Comparison of ENCODE assay signal across 22 cellular contexts in genomic region chr11:15842345-15842744, GRCh38.
DNase-seq lines count a peak whose midpoint lies in the region; ATAC-seq and TF ChIP-seq lines count a peak whose summit lies in the region.
"Had no signal": no experiment of that assay in that cellular context is flagged by ENCODE, and none has a peak within 500 bp of the region (broad histone marks: within the 10 kb centered on the region; RNA-seq: fewer than 3 reads in every experiment).

No MANE protein-coding gene starts in this region.

- H4K91ac ChIP-seq in IMR-90 (ENCODE audit: insufficient read depth, low read depth, low read length) (no peak overlapping the region), neuronal stem cell (ENCODE audit: low read depth, low read length, poor library complexity) (no peak overlapping the region)

- peak overlapping the region in 1 of 5 experiments; percentile 27 for H3K4me3 Mint-ChIP-seq in brain
- H3K4me3 Mint-ChIP-seq: H9, HFFc6 had no signal

- H4K20me1 ChIP-seq in IMR-90 (ENCODE audit: insufficient read depth, low read length) = no peaks in the 10 kb centered on the region

- no peaks in the 10 kb centered on the region for H3K9me1 ChIP-seq in IMR-90 (ENCODE audit: insufficient read depth, low read length)

- H3K9ac ChIP-seq in IMR-90 (ENCODE audit: low read depth, low read length) (no peak overlapping the region), neuronal stem cell (ENCODE audit: low read depth, low read length, poor library complexity) (no peak overlapping the region)
- H3K9ac ChIP-seq: GM23248 had no signal

- H2BK120ac ChIP-seq in IMR-90 (ENCODE audit: low read depth, low read length) (no peak overlapping the region), neuronal stem cell (ENCODE audit: low read depth, low read length) (no peak overlapping the region)

- H3K4me3 ChIP-seq in IMR-90 (ENCODE audit: insufficient read depth, low read depth, low read length) (no peak overlapping the region), right cardiac atrium (ENCODE audit: low read length) (no peak overlapping the region), neuronal stem cell (ENCODE audit: low read length in 2 of 2) (no peak overlapping the region)
- H3K4me3 ChIP-seq: A549, GM23248 had no signal

- H3K14ac ChIP-seq in IMR-90 (replicated peaks; ENCODE audit: low read depth, low read length) = no peak overlapping the region
- H3K14ac ChIP-seq in neuronal stem cell (ENCODE audit: low read length) = no peak overlapping the region

- peak overlapping the region; percentile 13 to 98 (median 63) for H3K27ac Mint-ChIP-seq in brain
- H3K27ac Mint-ChIP-seq: H9, HFFc6 had no signal

- H3K27ac ChIP-seq in IMR-90 (ENCODE audit: insufficient read depth, low read length) (no peak overlapping the region), right cardiac atrium (ENCODE audit: low read length) (no peak overlapping the region), neuronal stem cell (replicated peaks; ENCODE audit: low read length) (peak overlapping the region; percentile 97)
- H3K27ac ChIP-seq: A549, GM23248, HL-60 had no signal

- CTCF ChIA-PET in IMR-90 (lab: Yijun Ruan, JAX) = no interaction called here

- H2AFZ ChIP-seq in IMR-90 (replicated peaks; ENCODE audit: low read length, poor library complexity) (no peak overlapping the region), neuronal stem cell (ENCODE audit: low read length) (no peak overlapping the region)
- H2AFZ ChIP-seq: GM23248 had no signal

- TF ChIP-seq CTCF in IMR-90 (conservative IDR thresholded peaks at IDR 0.05; ENCODE audit: low read depth, low read length) (no peak), brain (conservative IDR thresholded peaks at IDR 0.05) (no peak)

- no peak overlapping the region for H2BK20ac ChIP-seq in IMR-90 (ENCODE audit: low read depth, low read length)

- no peak overlapping the region for H4K8ac ChIP-seq in IMR-90 (ENCODE audit: low read depth in 2 of 2, low read length in 2 of 2)
- H4K8ac ChIP-seq in neuronal stem cell (ENCODE audit: low read depth, low read length) = no peak overlapping the region

- no peak overlapping the region for H2AK5ac ChIP-seq in IMR-90 (ENCODE audit: low read depth, low read length)
- H2AK5ac ChIP-seq in neuronal stem cell (ENCODE audit: low read depth, low read length) = no peak overlapping the region

- H3K4me1 Mint-ChIP-seq in brain = peaks cover 73% of the 10 kb centered on the region

- H3K4me1 ChIP-seq in IMR-90 (ENCODE audit: control insufficient read depth, insufficient read depth, low read length) (no peaks in the 10 kb centered on the region; the same call in 1 of the 2 replicates), right cardiac atrium (ENCODE audit: control insufficient read depth, insufficient read depth, low read length) (peaks cover 3% of the 10 kb centered on the region), neuronal stem cell (ENCODE audit: control insufficient read depth in 2 of 2, insufficient read depth in 1 of 2, low read depth in 1 of 2, low read length in 2 of 2) (peaks cover 19 to 41% of the 10 kb centered on the region in 2 donors)
- H3K4me1 ChIP-seq: A549 had no signal

- H3K9me3 Mint-ChIP-seq in brain = peaks cover 0 to 3% (median 2%) of the 10 kb centered on the region in 5 experiments
- H3K9me3 Mint-ChIP-seq: H9 had no signal

- H3K27me3 ChIP-seq in IMR-90 (ENCODE audit: control insufficient read depth, insufficient read depth, low read length) (no peaks in the 10 kb centered on the region), right cardiac atrium (ENCODE audit: control insufficient read depth, insufficient read depth) (no peaks in the 10 kb centered on the region), neuronal stem cell (ENCODE audit: control insufficient read depth in 3 of 3, insufficient read depth in 3 of 3, low read depth in 1 of 3, low read length in 3 of 3) (no peaks in the 10 kb centered on the region)
- H3K27me3 ChIP-seq: BE2C had no signal

- H3K23ac ChIP-seq in IMR-90 (ENCODE audit: low read depth, low read length) (no peak overlapping the region), neuronal stem cell (ENCODE audit: low read depth, low read length, poor library complexity) (no peak overlapping the region)

- dilution Hi-C loops in IMR-90 (cut with HindIII; ENCODE audit: low sequenced_read_pairs, unreplicated experiment) = no loop called here

- peak overlapping the region; percentile 34 for H2AK9ac ChIP-seq in IMR-90 (replicated peaks; ENCODE audit: low read depth, low read length, poor library complexity)

- H3K4ac ChIP-seq in IMR-90 (ENCODE audit: low read depth, low read length) (no peak overlapping the region), neuronal stem cell (ENCODE audit: low read length) (no peak overlapping the region)

- no peak overlapping the region for H3K56ac ChIP-seq in IMR-90 (ENCODE audit: extremely low read depth, insufficient read depth, low read length)

- H3K9me3 ChIP-seq in IMR-90 (ENCODE audit: control insufficient read depth, insufficient read depth, low read length) (no peaks in the 10 kb centered on the region), right cardiac atrium (ENCODE audit: control insufficient read depth, low read length) (no peaks in the 10 kb centered on the region), neuronal stem cell (replicated peaks in 1 of 2; ENCODE audit: control insufficient read depth in 2 of 2, insufficient read depth in 1 of 2, low read depth in 1 of 2, low read length in 2 of 2) (no peaks in the 10 kb centered on the region)
- H3K9me3 ChIP-seq: A549, BE2C had no signal

- ATAC-seq in IMR-90 (ENCODE audit: low read depth) (no peak), right cardiac atrium (peak; percentile 55 to 63)
- ATAC-seq: A549, HepG2 had no signal

- no peaks in the 10 kb centered on the region for H3K79me1 ChIP-seq in IMR-90 (ENCODE audit: low read depth in 1 of 2, low read length in 2 of 2)
- H3K79me1 ChIP-seq in neuronal stem cell (ENCODE audit: low read depth, low read length) = no peaks in the 10 kb centered on the region

- no peak for TF ChIP-seq POLR2A in IMR-90 (IDR thresholded peaks at IDR 0.05; ENCODE audit: low read depth, low read length)

- intact Hi-C loops in IMR-90 (cut with micrococcal nuclease) = no loop called here
- intact Hi-C loops in right cardiac atrium (cut with DNase I) = no loop called here

- H2BK15ac ChIP-seq in IMR-90 (ENCODE audit: low read depth, low read length) (no peak overlapping the region), neuronal stem cell (ENCODE audit: low read length) (no peak overlapping the region)

- no peak for TF ChIP-seq RAD21 in IMR-90 (IDR thresholded peaks at IDR 0.05; ENCODE audit: low read length)

- DNase-seq in IMR-90 = no peak
- no peak for DNase-seq in right cardiac atrium
- no peak for DNase-seq in neuronal stem cell (ENCODE audit: low spot score)
- no peak for DNase-seq in glomerular visceral epithelial cell (ENCODE audit: extremely low spot score)
- no peak for DNase-seq in LoVo (ENCODE audit: low spot score)
- DNase-seq in stimulated activated CD4-positive, alpha-beta T cell treated with anti-CD3 and anti-CD28 coated beads, Interleukin-2, amount 100 ng/mL, for 48 hours = no peak
- DNase-seq: DMS53, GDM1, GM23248, H9, HFFc6, KG1, NCI-H1436 treated with DMSO at 0.1 percent for 48 hours, NCI-H1930, NCI-H2227 treated with DMSO at 0.1 percent for 48 hours, NCI-H510A treated with DMSO at 0.1 percent for 48 hours, NCI-H748 treated with DMSO at 0.1 percent for 48 hours had no signal

- no peaks in the 10 kb centered on the region for H3K36me3 ChIP-seq in IMR-90 (ENCODE audit: control insufficient read depth, insufficient read depth, low read length)
- H3K36me3 ChIP-seq in neuronal stem cell (replicated peaks in 1 of 2; ENCODE audit: control insufficient read depth in 2 of 2, insufficient read depth in 2 of 2, low read length in 2 of 2) = no peaks in the 10 kb centered on the region
- H3K36me3 ChIP-seq: BE2C had no signal

- in situ Hi-C loops in IMR-90 (cut with MboI; ENCODE audit: low sequenced_read_pairs) = no loop called here

- BruUV-seq in IMR-90 (replicated peaks; lab: Mats Ljungman, UMichigan) = no TSS peak

- no peaks in the 10 kb centered on the region for H3K36me3 Mint-ChIP-seq in brain

- H2BK5ac ChIP-seq in IMR-90 (ENCODE audit: low read depth, low read length, poor library complexity, severe bottlenecking) (no peak overlapping the region), neuronal stem cell (ENCODE audit: low read length) (no peak overlapping the region)

- H3K27me3 Mint-ChIP-seq in brain = peaks cover 5% of the 10 kb centered on the region

- no peak overlapping the region for H4K5ac ChIP-seq in IMR-90 (ENCODE audit: low read depth, low read length)

- POLR2A ChIA-PET in IMR-90 (lab: Charles Lee; ENCODE audit: unreplicated experiment) = no interaction called here

- H3K18ac ChIP-seq in IMR-90 (ENCODE audit: low read depth, low read length) (no peak overlapping the region), neuronal stem cell (ENCODE audit: low read length) (peak overlapping the region; percentile 66)

- peak overlapping the region; percentile 63 for H2BK12ac ChIP-seq in neuronal stem cell (ENCODE audit: low read length)

- no peak overlapping the region for H3K4me2 ChIP-seq in IMR-90 (ENCODE audit: low read depth, low read length)
- H3K4me2 ChIP-seq in neuronal stem cell (ENCODE audit: insufficient read depth, low read length, poor library complexity, severe bottlenecking) = no peak overlapping the region
- H3K4me2 ChIP-seq: A549 had no signal

TF ChIP-seq in IMR-90, 13 proteins besides CTCF, POLR2A, EP300 and RAD21 (continues in another document):
- TF ChIP-seq FOS (IDR thresholded peaks at IDR 0.05; ENCODE audit: low read depth, low read length) (no peak), ELK1 (IDR thresholded peaks at IDR 0.05; ENCODE audit: borderline replicate concordance, low read depth, low read length) (no peak), RFX5 (IDR thresholded peaks at IDR 0.05; ENCODE audit: low read depth, low read length) (no peak), CEBPB (IDR thresholded peaks at IDR 0.05; ENCODE audit: low read depth, low read length) (no peak), CHD1 (IDR thresholded peaks at IDR 0.05; ENCODE audit: low read depth, low read length) (no peak)
- TF ChIP-seq, protein P1, sequence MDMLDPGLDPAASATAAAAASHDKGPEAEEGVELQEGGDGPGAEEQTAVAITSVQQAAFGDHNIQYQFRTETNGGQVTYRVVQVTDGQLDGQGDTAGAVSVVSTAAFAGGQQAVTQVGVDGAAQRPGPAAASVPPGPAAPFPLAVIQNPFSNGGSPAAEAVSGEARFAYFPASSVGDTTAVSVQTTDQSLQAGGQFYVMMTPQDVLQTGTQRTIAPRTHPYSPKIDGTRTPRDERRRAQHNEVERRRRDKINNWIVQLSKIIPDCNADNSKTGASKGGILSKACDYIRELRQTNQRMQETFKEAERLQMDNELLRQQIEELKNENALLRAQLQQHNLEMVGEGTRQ (IDR thresholded peaks at IDR 0.05; ENCODE audit: low read depth, low read length) = no peak
